Comparison of ENCODE assay signal across 8 cellular contexts in the genomic region with DNA sequence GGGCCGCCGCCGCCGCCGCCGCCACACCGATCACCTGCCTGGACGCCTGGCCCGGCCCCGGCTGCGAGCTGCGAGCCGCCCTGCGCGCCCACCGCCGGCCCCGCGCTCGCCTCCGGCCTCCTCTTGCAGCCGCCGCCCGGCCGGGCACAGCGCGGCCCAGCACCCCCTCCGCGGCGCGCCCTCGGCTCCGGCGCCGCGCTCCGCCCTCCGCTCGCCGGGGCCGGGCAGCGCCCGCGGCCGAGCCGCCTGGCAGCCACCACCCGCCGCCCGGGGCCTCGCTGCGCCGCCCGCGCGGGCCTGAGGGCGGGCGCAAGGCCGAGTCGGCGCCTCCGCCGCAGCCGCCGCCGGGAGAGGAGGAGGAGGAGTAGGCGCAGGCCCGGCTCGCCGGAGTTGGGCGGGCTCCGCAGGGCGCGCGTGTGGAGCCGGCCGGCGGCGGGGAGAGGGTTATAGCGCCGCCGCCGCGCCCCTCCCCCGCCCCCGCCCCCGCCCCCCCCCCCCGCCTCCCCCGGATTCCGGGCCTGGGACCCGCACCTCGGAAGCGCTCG. TPM values are rescaled to one million over a fixed set of nuclear protein-coding genes. Genes with fewer than 3 reads are reported as not detected.
DNase-seq lines count a peak whose midpoint lies in the region; ATAC-seq and TF ChIP-seq lines count a peak whose summit lies in the region.

Gene PDGFA (minus strand): TSS at position 418 of the 545 bp plus-strand sequence. CDS start 845 bp downstream, outside the sequence.

- H3K27me3 Mint-ChIP-seq in activated CD4-positive, alpha-beta T cell treated with anti-CD3 and anti-CD28 coated beads, Interleukin-2, amount 10 ng/mL, durations not matched to agents 24 days and 14 days: peaks cover 42% of the 10 kb centered on the region
- H3K27me3 Mint-ChIP-seq in MCF 10A (ENCODE audit: insufficient read depth, unreplicated experiment): no peaks in the 10 kb centered on the region

- H3K36me3 Mint-ChIP-seq in activated CD4-positive, alpha-beta T cell treated with anti-CD3 and anti-CD28 coated beads, Interleukin-2, amount 10 ng/mL, durations not matched to agents 24 days and 14 days (ENCODE audit: low read depth): no peaks in the 10 kb centered on the region
- no peaks in the 10 kb centered on the region for H3K36me3 Mint-ChIP-seq in MCF 10A (ENCODE audit: insufficient read depth, unreplicated experiment)

- DNase-seq in activated CD4-positive, alpha-beta T cell treated with anti-CD3 and anti-CD28 coated beads, Interleukin-2, amount 10 ng/mL, durations not matched to agents 24 days and 14 days: peak; percentile 73
- no peak for DNase-seq in activated CD4-positive, alpha-beta T cell treated with anti-CD3 and anti-CD28 coated beads, Interleukin-2, amount 50 U/mL, for 1 hour
- peak; percentile 31 to 48 for DNase-seq in NOMO-1 (lab: John Stamatoyannopoulos, UW; ENCODE audit: unreplicated experiment in 2 of 2)
- DNase-seq in MCF 10A (ENCODE audit: unreplicated experiment): peak; percentile 53
- DNase-seq in GF-D8 (lab: John Stamatoyannopoulos, UW): no peak

- H3K9me3 Mint-ChIP-seq in activated CD4-positive, alpha-beta T cell treated with anti-CD3 and anti-CD28 coated beads, Interleukin-2, amount 10 ng/mL, durations not matched to agents 24 days and 14 days: no peaks in the 10 kb centered on the region
- no peaks in the 10 kb centered on the region for H3K9me3 Mint-ChIP-seq in MCF 10A (ENCODE audit: unreplicated experiment)

- no peak for TF ChIP-seq CTCF in MCF 10A (IDR thresholded peaks at IDR 0.05; ENCODE audit: unreplicated experiment)

- H3K4me3 ChIP-seq in iPS-18c (ENCODE audit: insufficient read depth, low read depth, low read length) (peak within 1 kb of the TSS; percentile 77), skeletal muscle satellite cell (ENCODE audit: low read length) (peak within 1 kb of the TSS; percentile 83)

- peak within 1 kb of the TSS; percentile 89 for H3K4me2 ChIP-seq in skeletal muscle satellite cell (ENCODE audit: low read length)

- peaks cover 15% of the 10 kb centered on the region for H3K27me3 ChIP-seq in skeletal muscle satellite cell (ENCODE audit: control insufficient read depth, insufficient read depth, low read length)

- peaks cover 11% of the 10 kb centered on the region for H3K4me1 Mint-ChIP-seq in activated CD4-positive, alpha-beta T cell treated with anti-CD3 and anti-CD28 coated beads, Interleukin-2, amount 10 ng/mL, durations not matched to agents 24 days and 14 days
- H3K4me1 Mint-ChIP-seq in MCF 10A (ENCODE audit: insufficient read depth, unreplicated experiment): no peaks in the 10 kb centered on the region

- H3K4me1 ChIP-seq in skeletal muscle satellite cell (ENCODE audit: control insufficient read depth, insufficient read depth, low read length): peaks cover 25% of the 10 kb centered on the region

- H3K4me3 Mint-ChIP-seq in activated CD4-positive, alpha-beta T cell treated with anti-CD3 and anti-CD28 coated beads, Interleukin-2, amount 10 ng/mL, durations not matched to agents 24 days and 14 days: peak within 1 kb of the TSS; percentile 83
- H3K4me3 Mint-ChIP-seq in MCF 10A (ENCODE audit: unreplicated experiment): peak within 1 kb of the TSS; percentile 85

- no peak for ATAC-seq in GM19397 (IDR thresholded peaks at IDR 0.05; ENCODE audit: unreplicated experiment)

- intact Hi-C loops in activated CD4-positive, alpha-beta T cell treated with anti-CD3 and anti-CD28 coated beads, Interleukin-2, amount 10 ng/mL, durations not matched to agents 24 days and 14 days (cut with micrococcal nuclease): loop anchor here (5.0 kb wide), 3 partner anchors 63 to 157 kb away; no protein-coding TSS in a partner anchor
- intact Hi-C loops in MCF 10A (cut with micrococcal nuclease): loop anchor here (2.0 to 5.0 kb wide), 4 partner anchors 19 to 208 kb away; partner anchors contain the start of genes DNAAF5 and PRKAR1B

- H3K27ac Mint-ChIP-seq in activated CD4-positive, alpha-beta T cell treated with anti-CD3 and anti-CD28 coated beads, Interleukin-2, amount 10 ng/mL, durations not matched to agents 24 days and 14 days: no peak within 1 kb of the TSS
- no peak within 1 kb of the TSS for H3K27ac Mint-ChIP-seq in MCF 10A (ENCODE audit: low read depth, unreplicated experiment)

- H3K9me3 ChIP-seq in iPS-18c (ENCODE audit: control insufficient read depth, insufficient read depth, low read length) (no peaks in the 10 kb centered on the region), skeletal muscle satellite cell (replicated peaks; ENCODE audit: low read length) (no peaks in the 10 kb centered on the region)

- POLR2A ChIA-PET in MCF 10A (lab: Yijun Ruan, JAX): interaction anchor here (0.6 to 2.8 kb wide), 11 partner anchors 19 to 312 kb away, joined by 3 to 39 read pairs (median 4); no protein-coding TSS in a partner anchor

- no TSS peak for BruUV-seq in MCF 10A (replicated peaks; lab: Mats Ljungman, UMichigan)

- CTCF ChIA-PET in MCF 10A (lab: Yijun Ruan, JAX): interaction anchor here (0.7 to 1.5 kb wide), 3 partner anchors 161 to 984 kb away, joined by 3 to 5 read pairs (median 3); no protein-coding TSS in a partner anchor

- H3K36me3 ChIP-seq in skeletal muscle satellite cell (ENCODE audit: insufficient read depth, low read length): peaks cover 3% of the 10 kb centered on the region

- H3K9ac ChIP-seq in skeletal muscle satellite cell (ENCODE audit: low read depth, low read length): peak within 1 kb of the TSS; percentile 89

RNA-seq across cellular contexts. Expression of gene PDGFA, which starts in this region (rescaled TPM):
- total RNA-seq in activated CD4-positive, alpha-beta T cell treated with anti-CD3 and anti-CD28 coated beads, Interleukin-2, amount 10 ng/mL, durations not matched to agents 24 days and 14 days: 12.2 and 12.9 TPM in 2 replicates
- 20.1 and 26.6 TPM in 2 replicates for total RNA-seq in MCF 10A (2022)
- total RNA-seq in skeletal muscle satellite cell (2012; rRNA removed): 4.1 and 16.2 TPM in 2 replicates

Comparison
In these comparisons a context has a peak if more than half of its experiments do, and no peak if none do; other contexts are left out.
1. DNase-seq: peak in activated CD4-positive, alpha-beta T cell treated with anti-CD3 and anti-CD28 coated beads, Interleukin-2, amount 10 ng/mL, durations not matched to agents 24 days and 14 days (single experiment), NOMO-1 (2 of 2) and MCF 10A (single experiment); none in activated CD4-positive, alpha-beta T cell treated with anti-CD3 and anti-CD28 coated beads, Interleukin-2, amount 50 U/mL, for 1 hour (single experiment) and GF-D8 (single experiment).